ENCODE assay signal across 8 cellular contexts in the genomic region with DNA sequence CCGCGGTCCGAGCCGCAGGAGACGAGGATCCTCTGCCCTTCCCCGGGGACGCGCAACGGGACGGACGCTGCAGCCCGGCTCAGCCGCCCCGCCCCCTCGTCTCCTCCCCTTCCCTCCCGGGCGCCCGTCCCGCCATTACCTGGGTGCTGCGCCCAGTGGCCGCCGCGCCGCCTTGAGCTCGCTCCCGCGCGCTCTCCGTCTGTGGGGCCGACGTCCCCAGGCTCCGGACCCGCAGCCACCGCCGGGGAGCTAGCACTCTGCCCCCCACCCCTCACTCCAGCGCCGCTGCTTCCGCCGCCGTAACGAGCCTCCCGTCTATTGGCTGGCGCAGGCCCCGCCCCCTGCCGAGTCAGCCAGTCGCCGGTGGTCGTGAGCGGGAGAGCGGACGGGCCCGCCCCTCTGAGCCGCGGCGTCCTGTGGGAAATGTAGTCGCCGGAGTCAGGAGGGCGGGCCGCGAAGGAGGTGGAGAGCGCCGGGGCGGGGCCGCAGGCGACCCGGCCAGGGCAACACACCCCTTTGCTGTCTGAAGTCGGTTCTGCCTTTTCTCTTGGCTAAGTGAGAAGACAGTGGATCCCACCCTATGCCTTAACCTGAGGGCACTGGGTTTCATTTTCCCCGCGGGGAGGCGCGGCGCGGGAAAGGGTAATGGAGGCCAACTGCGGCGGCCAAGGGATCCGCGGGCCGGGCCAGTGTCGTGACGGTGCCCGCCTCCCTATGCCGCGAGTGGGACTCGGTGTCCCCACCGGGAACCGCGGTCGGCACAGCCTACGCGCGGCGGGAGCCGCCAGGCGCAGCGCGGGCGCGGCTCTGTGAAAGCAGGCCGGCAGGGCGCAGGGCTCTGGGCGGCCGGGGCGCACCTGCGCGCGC. TPM values are rescaled to one million over a fixed set of nuclear protein-coding genes. Genes with fewer than 3 reads are reported as not detected.
DNase-seq lines count a peak whose midpoint lies in the region; ATAC-seq and TF ChIP-seq lines count a peak whose summit lies in the region.

A gene (minus strand): TSS at position 259 of the 867 bp plus-strand sequence. CDS start 1,767 bp downstream, outside the sequence.

- H3K4me3 ChIP-seq in brain microvascular endothelial cell (ENCODE audit: low read depth, low read length) (peak within 1 kb of the TSS; percentile 95), iPS DF 6.9 (ENCODE audit: low read length) (peak within 1 kb of the TSS; percentile 84), gastrocnemius medialis (peak within 1 kb of the TSS; percentile 77 to 98 (median 92))

- peak; percentile 94 for DNase-seq in ACHN
- peak; percentile 91 for DNase-seq in NCI-H2171 (lab: John Stamatoyannopoulos, UW)
- DNase-seq in UCSD-AML1 (lab: John Stamatoyannopoulos, UW; ENCODE audit: unreplicated experiment), result peak; percentile 96
- DNase-seq in brain microvascular endothelial cell, result peak; percentile 95
- peak; percentile 75 for DNase-seq in iPS DF 6.9 (ENCODE audit: low read depth, low spot score)
- peak; percentile 98 for DNase-seq in gastrocnemius medialis

- intact Hi-C loops in gastrocnemius medialis (cut with DNase I; ENCODE audit: low total_unique reads), result loop anchor here (2.0 to 5.0 kb wide), 8 partner anchors 59 to 921 kb away; a partner anchor contains a TSS

- H3K4me1 ChIP-seq in iPS DF 6.9 (ENCODE audit: control insufficient read depth, insufficient read depth, low read length) (no peaks in the 10 kb centered on the region), gastrocnemius medialis (peaks cover 12 to 14% of the 10 kb centered on the region in 2 donors)

- H3K9me3 ChIP-seq in iPS DF 6.9 (ENCODE audit: control insufficient read depth, insufficient read depth, low read length) (no peaks in the 10 kb centered on the region), gastrocnemius medialis (no peaks in the 10 kb centered on the region)

- TF ChIP-seq POLR2A in gastrocnemius medialis (IDR thresholded peaks at IDR 0.05), result peak; percentile 83 to 87

- peak within 1 kb of the TSS; percentile 49 for H3K27ac ChIP-seq in brain microvascular endothelial cell
- H3K27ac ChIP-seq in iPS DF 6.9 (ENCODE audit: low read length), result no peak within 1 kb of the TSS
- peak within 1 kb of the TSS; percentile 86 to 99 (median 98) for H3K27ac ChIP-seq in gastrocnemius medialis

- H3K36me3 ChIP-seq in brain microvascular endothelial cell (replicated peaks) (no peaks in the 10 kb centered on the region), iPS DF 6.9 (ENCODE audit: control insufficient read depth, insufficient read depth, low read length) (no peaks in the 10 kb centered on the region; the same call in 1 of the 2 replicates), gastrocnemius medialis (no peaks in the 10 kb centered on the region)

- TF ChIP-seq CTCF in brain microvascular endothelial cell (IDR thresholded peaks at IDR 0.05; ENCODE audit: low read depth, low read length, missing control alignments) (no peak), gastrocnemius medialis (IDR thresholded peaks at IDR 0.05 in 4 of 5, conservative IDR thresholded peaks at IDR 0.05 in 1 of 5) (no peak)

- H3K27me3 ChIP-seq in brain microvascular endothelial cell (replicated peaks), result no peaks in the 10 kb centered on the region
- H3K27me3 ChIP-seq in iPS DF 6.9 (ENCODE audit: control insufficient read depth, insufficient read depth, low read length), result no peaks in the 10 kb centered on the region
- H3K27me3 ChIP-seq in gastrocnemius medialis, result no peaks in the 10 kb centered on the region

- in situ Hi-C loops in ACHN (cut with HindIII; ENCODE audit: low pct_ligation_motif_present, low pct_unique_long_range_greater_than_20kb, low sequenced_read_pairs), result no loop called here
- in situ Hi-C loops in brain microvascular endothelial cell (cut with HindIII; ENCODE audit: low pct_ligation_motif_present, low sequenced_read_pairs), result no loop called here
- in situ Hi-C loops in gastrocnemius medialis (cut with MboI; ENCODE audit: low sequenced_read_pairs in 4 of 4), result loop anchor here in 2 of 4 donors (10.0 kb wide), 1 partner anchor 143 kb away; a partner anchor contains a TSS

- ATAC-seq in GM18868 (IDR thresholded peaks at IDR 0.05; ENCODE audit: unreplicated experiment) (peak; percentile 79), HG03103 (IDR thresholded peaks at IDR 0.05; ENCODE audit: low read depth, unreplicated experiment) (peak; percentile 68), gastrocnemius medialis (peak; percentile 83 to 90)

- WGBS in iPS DF 6.9 (ENCODE audit: insufficient coverage, insufficient read length), result no CpG with 5 or more reads among the region's 106 CpGs

RNA-seq across cellular contexts. Expression of the gene that starts here (rescaled TPM):
- total RNA-seq in gastrocnemius medialis, result 10 to 100 TPM; 10.1 to 16.2 (median 11.5) TPM
